21 cellular contexts compared by ENCODE assay signal in genomic region chr15:41671656-41672636, GRCh38. TPM values are rescaled to one million over a fixed set of nuclear protein-coding genes. Genes with fewer than 3 reads are reported as not detected.
A peak's percentile ranks its signal among the peaks of the same experiment; 100 is the strongest.
DNase-seq lines count a peak whose midpoint lies in the region; ATAC-seq and TF ChIP-seq lines count a peak whose summit lies in the region.
"Had no signal": no experiment of that assay in that cellular context is flagged by ENCODE, and none has a peak within 500 bp of the region (broad histone marks: within the 10 kb centered on the region; RNA-seq: fewer than 3 reads in every experiment).

No MANE protein-coding gene starts in this region.

- H3K27me3 Mint-ChIP-seq in endodermal cell (ENCODE audit: insufficient read depth) = no peaks in the 10 kb centered on the region
- H3K27me3 Mint-ChIP-seq: brain had no signal

- no peak for ATAC-seq in HG02852 (IDR thresholded peaks at IDR 0.05; ENCODE audit: unreplicated experiment)
- no peak for ATAC-seq in GM21717 (IDR thresholded peaks at IDR 0.05; ENCODE audit: unreplicated experiment)
- ATAC-seq: A549; natural killer cell; stimulated activated naive CD8-positive, alpha-beta T cell treated with anti-CD3 and anti-CD28 coated beads, Interleukin-15, Interleukin-2, amounts not matched to agents 100 U/mL and 50 U/mL, for 24 hours had no signal

- no peak overlapping the region for H3K4me3 Mint-ChIP-seq in endodermal cell
- H3K4me3 Mint-ChIP-seq: natural killer cell had no signal

- peak overlapping the region; percentile 26 for H3K27ac Mint-ChIP-seq in endodermal cell

- H3K4me1 ChIP-seq in endodermal cell (ENCODE audit: control insufficient read depth, insufficient read depth, low read length) = no peaks in the 10 kb centered on the region
- peaks cover 4% of the 10 kb centered on the region for H3K4me1 ChIP-seq in ovary (ENCODE audit: insufficient read depth)
- H3K4me1 ChIP-seq: vagina had no signal

- TF ChIP-seq POLR2A in ovary (IDR thresholded peaks at IDR 0.05) = no peak

- no peak overlapping the region for H3K9ac ChIP-seq in endodermal cell (ENCODE audit: extremely low read depth, low read length, poor library complexity, severe bottlenecking)

- no peaks in the 10 kb centered on the region for H3K9me3 Mint-ChIP-seq in endodermal cell
- H3K9me3 Mint-ChIP-seq: natural killer cell had no signal

- TF ChIP-seq EP300 in ovary (IDR thresholded peaks at IDR 0.05) = no peak

- TF ChIP-seq CTCF in endodermal cell (conservative IDR thresholded peaks at IDR 0.05) (no peak), ovary (IDR thresholded peaks at IDR 0.05) (no peak)

- H3K27ac ChIP-seq in endodermal cell (ENCODE audit: low read depth, low read length) (no peak overlapping the region), ovary (no peak overlapping the region)
- H3K27ac ChIP-seq: A549, SK-N-MC, skin epidermis, thoracic aorta, vagina had no signal

- H3K9me3 ChIP-seq in endodermal cell (ENCODE audit: control insufficient read depth, low read length) (no peaks in the 10 kb centered on the region), ovary (no peaks in the 10 kb centered on the region)
- H3K9me3 ChIP-seq: A549, thoracic aorta, vagina had no signal

- H3K4me1 Mint-ChIP-seq in endodermal cell = peaks cover 3% of the 10 kb centered on the region

- 88 to 96% methylated on average over 3 to 7 of the region's 7 CpGs for WGBS in endodermal cell (ENCODE audit: insufficient coverage in 1 of 2, insufficient read length in 1 of 2), 2 experiments
- 64 to 75% (median 68%) methylated on average over 7 of the region's 7 CpGs for WGBS in ovary, 3 donors

- no peak overlapping the region for H3K4me3 ChIP-seq in endodermal cell (ENCODE audit: low read length)
- H3K4me3 ChIP-seq in ovary = no peak overlapping the region
- H3K4me3 ChIP-seq: A549, SK-N-MC, skin epidermis, thoracic aorta, vagina had no signal

- H3K36me3 Mint-ChIP-seq in endodermal cell (ENCODE audit: low read depth) = peaks cover 32% of the 10 kb centered on the region
- H3K36me3 Mint-ChIP-seq: natural killer cell had no signal

- H3K36me3 ChIP-seq in endodermal cell (ENCODE audit: control insufficient read depth, insufficient read depth, low read length) = peaks cover 35% of the 10 kb centered on the region
- no peaks in the 10 kb centered on the region for H3K36me3 ChIP-seq in ovary

- DNase-seq in AML-193 (lab: John Stamatoyannopoulos, UW) (peak; percentile 28 to 33), EH (ENCODE audit: low read depth) (peak; percentile 34), NCI-H524 (lab: John Stamatoyannopoulos, UW) (peak; percentile 49 to 75), endodermal cell (no peak), NAMALWA (ENCODE audit: low spot score) (no peak), ovary (no peak)
- DNase-seq: activated CD4-positive, alpha-beta T cell treated with anti-CD3 and anti-CD28 coated beads for 4 hours; activated gamma-delta T cell treated with Interleukin-2 at 50 U/mL for 16 hours; activated T-cell treated with anti-CD3 and anti-CD28 coated beads, Interleukin-2, amount 50 U/mL, for 1 hour; DMS79 treated with DMSO at 0.1 percent for 48 hours; natural killer cell; NCI-H2029; stimulated activated naive CD8-positive, alpha-beta T cell treated with anti-CD3 and anti-CD28 coated beads, Interleukin-15, Interleukin-2, amounts not matched to agents 100 U/mL and 50 U/mL, for 24 hours had no signal

- H3K27me3 ChIP-seq in endodermal cell (ENCODE audit: control insufficient read depth, insufficient read depth, low read length, poor library complexity, severe bottlenecking) = no peaks in the 10 kb centered on the region
- no peaks in the 10 kb centered on the region for H3K27me3 ChIP-seq in ovary
- H3K27me3 ChIP-seq: vagina had no signal

- intact Hi-C loops in ovary (cut with DNase I) = no loop called here

RNA-seq across cellular contexts. Expression of gene MGA, which starts 11.7 kb away (rescaled TPM):
- total RNA-seq in endodermal cell = 10 to 100 TPM; 58.5 to 62.6 TPM
- 20.4 TPM for polyA plus RNA-seq in endodermal cell (2013, experiment 1 of 2)
- polyA plus RNA-seq in endodermal cell (2013, experiment 2 of 2) = 22.2 TPM
- 10 to 100 TPM; 43.4 to 90.2 (median 61.6) TPM for total RNA-seq in ovary
- polyA plus RNA-seq in ovary = 10 to 100 TPM in 1 of 2 donors, 1 to 10 TPM in 1; 7.1 to 14.8 TPM

Comparison
In these comparisons a context has a peak if more than half of its experiments do, and no peak if none do; other contexts are left out.
1. DNase-seq: peak in AML-193 (2 of 2), EH (single experiment) and NCI-H524 (2 of 2); none in endodermal cell (single experiment), NAMALWA (single experiment) and ovary (0 of 5).